ENCODE assay signal across 10 cellular contexts in genomic region chr1:172321429-172321828, GRCh38.
DNase-seq lines count a peak whose midpoint lies in the region; ATAC-seq and TF ChIP-seq lines count a peak whose summit lies in the region.
"Had no signal": no experiment of that assay in that cellular context is flagged by ENCODE, and none has a peak within 500 bp of the region (broad histone marks: within the 10 kb centered on the region; RNA-seq: fewer than 3 reads in every experiment).

No MANE protein-coding gene starts in this region.

- peak overlapping the region; percentile 78 for H3K27ac ChIP-seq in RWPE2 (ENCODE audit: poor library complexity, severe bottlenecking)
- H3K27ac ChIP-seq in stomach, result peak overlapping the region in 4 of 5 donors; percentile 29 to 76 (median 54)

- H3K9me3 Mint-ChIP-seq in T-cell, result no peaks in the 10 kb centered on the region

- 70 to 80% (median 76%) methylated on average over 4 of the region's 4 CpGs for WGBS in stomach, 5 donors

- no peaks in the 10 kb centered on the region for H3K4me1 Mint-ChIP-seq in T-cell

- CTCF ChIA-PET in T-cell (lab: Charles Lee), result no interaction called here

- no peak for TF ChIP-seq CTCF in RWPE2 (IDR thresholded peaks at IDR 0.05; ENCODE audit: poor library complexity, severe bottlenecking)
- TF ChIP-seq CTCF in fibroblast of pulmonary artery (IDR thresholded peaks at IDR 0.05; ENCODE audit: low read length, missing control alignments), result no peak
- TF ChIP-seq CTCF in stomach (IDR thresholded peaks at IDR 0.05), result no peak

- H3K4me3 ChIP-seq in RWPE2 (ENCODE audit: severe bottlenecking) (no peak overlapping the region), fibroblast of pulmonary artery (replicated peaks; ENCODE audit: low read depth, low read length) (no peak overlapping the region), stomach (no peak overlapping the region)

- H3K36me3 Mint-ChIP-seq in T-cell, result no peaks in the 10 kb centered on the region

- DNase-seq in ELR (ENCODE audit: low read depth) (peak; percentile 22), RWPE2 (ENCODE audit: low spot score) (no peak), fibroblast of pulmonary artery (ENCODE audit: low read depth) (peak; percentile 56), stomach (no peak), T-cell (no peak), SKM-1 (lab: John Stamatoyannopoulos, UW; ENCODE audit: unreplicated experiment) (no peak)
- DNase-seq: NCI-H1436; stimulated activated CD4-positive, alpha-beta T cell treated with anti-CD3 and anti-CD28 coated beads, Interleukin-4, amount 100 ng/mL, for 4 hours had no signal

- no peak overlapping the region for H3K4me3 Mint-ChIP-seq in T-cell

- H3K27me3 Mint-ChIP-seq in T-cell, result no peaks in the 10 kb centered on the region

- TF ChIP-seq EP300 in stomach (IDR thresholded peaks at IDR 0.05), result no peak

- no peaks in the 10 kb centered on the region for H3K9me3 ChIP-seq in RWPE2 (ENCODE audit: severe bottlenecking)
- no peaks in the 10 kb centered on the region for H3K9me3 ChIP-seq in stomach

- no peak overlapping the region for H3K27ac Mint-ChIP-seq in T-cell

- ATAC-seq in RWPE2 (ENCODE audit: low read depth), result no peak
- no peak for ATAC-seq in T-cell (replicated peaks in 1 of 4)
- ATAC-seq in GM19395 (IDR thresholded peaks at IDR 0.05; ENCODE audit: unreplicated experiment), result no peak
- ATAC-seq in esophagus mucosa, result no peak

- intact Hi-C loops in stomach (cut with DNase I; ENCODE audit: low total_unique reads), result no loop called here

- H3K36me3 ChIP-seq in RWPE2 (ENCODE audit: low read depth) (no peaks in the 10 kb centered on the region), stomach (no peaks in the 10 kb centered on the region)

- TF ChIP-seq POLR2A in stomach (IDR thresholded peaks at IDR 0.05), result no peak

- peaks cover 48% of the 10 kb centered on the region for H3K4me1 ChIP-seq in RWPE2 (ENCODE audit: insufficient read depth, poor library complexity, severe bottlenecking)
- peaks cover 5 to 40% (median 23%) of the 10 kb centered on the region in 4 donors for H3K4me1 ChIP-seq in stomach

- POLR2A ChIA-PET in T-cell (lab: Charles Lee), result no interaction called here

- no peaks in the 10 kb centered on the region for H3K27me3 ChIP-seq in RWPE2 (ENCODE audit: insufficient read depth, poor library complexity, severe bottlenecking)
- no peaks in the 10 kb centered on the region for H3K27me3 ChIP-seq in stomach

Comparison
In these comparisons a context has a peak if more than half of its experiments do, and no peak if none do; other contexts are left out.
1. DNase-seq: peak in ELR (single experiment) and fibroblast of pulmonary artery (single experiment); none in RWPE2 (single experiment), stomach (single experiment), T-cell (0 of 34) and SKM-1 (single experiment).